ENCODE assay signal across 1 cellular context in genomic region chr5:142065273-142065672, GRCh38.
TF ChIP-seq lines count a peak whose summit lies in the region.

No MANE protein-coding gene starts in this region.

TF ChIP-seq in WTC11, 78 proteins besides CTCF, POLR2A, EP300 and RAD21:
- no peak for TF ChIP-seq AR (CRISPR knock-in tag; IDR thresholded peaks at IDR 0.05)
- TF ChIP-seq ESRRA (CRISPR knock-in tag; IDR thresholded peaks at IDR 0.05; ENCODE audit: borderline replicate concordance), result no peak
- no peak for TF ChIP-seq ZNF512 (CRISPR knock-in tag; IDR thresholded peaks at IDR 0.05; ENCODE audit: borderline replicate concordance)
- TF ChIP-seq ETV6 (CRISPR knock-in tag; IDR thresholded peaks at IDR 0.05), result no peak
- TF ChIP-seq MLX (CRISPR knock-in tag; IDR thresholded peaks at IDR 0.05), result no peak
- TF ChIP-seq ATF2 (CRISPR knock-in tag; IDR thresholded peaks at IDR 0.05; ENCODE audit: borderline replicate concordance, low read depth), result no peak
- no peak for TF ChIP-seq ZNF396 (CRISPR knock-in tag; IDR thresholded peaks at IDR 0.05; ENCODE audit: borderline replicate concordance)
- no peak for TF ChIP-seq ARID4B (CRISPR knock-in tag; IDR thresholded peaks at IDR 0.05; ENCODE audit: borderline replicate concordance)
- no peak for TF ChIP-seq FOXP1 (CRISPR knock-in tag; IDR thresholded peaks at IDR 0.05; ENCODE audit: borderline replicate concordance)
- no peak for TF ChIP-seq CREB1 (CRISPR knock-in tag; IDR thresholded peaks at IDR 0.05)
- TF ChIP-seq RORB (CRISPR knock-in tag; IDR thresholded peaks at IDR 0.05), result no peak
- no peak for TF ChIP-seq MYBL2 (CRISPR knock-in tag; IDR thresholded peaks at IDR 0.05)
- TF ChIP-seq AFF4 (CRISPR knock-in tag; IDR thresholded peaks at IDR 0.05; ENCODE audit: borderline replicate concordance), result no peak
- TF ChIP-seq IRF1 (CRISPR knock-in tag; IDR thresholded peaks at IDR 0.05), result no peak
- TF ChIP-seq ZBTB43 (CRISPR knock-in tag; IDR thresholded peaks at IDR 0.05), result no peak
